In genomic region chr14:20548414-20549158, GRCh38 we compare ENCODE assay signal across 24 cellular contexts. TPM values are rescaled to one million over a fixed set of nuclear protein-coding genes. Genes with fewer than 3 reads are reported as not detected.
A peak's percentile ranks its signal among the peaks of the same experiment; 100 is the strongest.
DNase-seq lines count a peak whose midpoint lies in the region; ATAC-seq, FAIRE-seq and TF ChIP-seq lines count a peak whose summit lies in the region.
"Had no signal": no experiment of that assay in that cellular context is flagged by ENCODE, and none has a peak within 500 bp of the region (broad histone marks: within the 10 kb centered on the region; RNA-seq: fewer than 3 reads in every experiment).

No MANE protein-coding gene starts in this region.

- intact Hi-C loops in K562 (cut with micrococcal nuclease) (loop anchor here (5.0 kb wide), 1 partner anchor 59 kb away; no protein-coding TSS in a partner anchor), esophagus muscularis mucosa (cut with DNase I) (no loop called here), testis (cut with DNase I; ENCODE audit: low total_unique reads) (no loop called here)
- intact Hi-C loops in activated naive CD4-positive, alpha-beta T cell treated with anti-CD3 and anti-CD28 coated beads for 36 hours (cut with micrococcal nuclease), result no loop called here

- H3K9ac ChIP-seq in K562 (ENCODE audit: insufficient read depth in 1 of 2, low read depth in 2 of 2, low read length in 2 of 2), result no peak overlapping the region
- H3K9ac ChIP-seq: GM23248 had no signal

- DNase-seq in GM23338 (ENCODE audit: low spot score), result no peak
- peak in 2 of 4 experiments; percentile 16 to 33 for DNase-seq in K562 (ENCODE audit: extremely low read depth in 1 of 4, low spot score in 3 of 4)
- peak; percentile 45 for DNase-seq in esophagus muscularis mucosa (ENCODE audit: extremely low spot score)
- DNase-seq in testis, result peak; percentile 16
- no peak for DNase-seq in activated naive CD8-positive, alpha-beta T cell treated with anti-CD3 and anti-CD28 coated beads, Interleukin-2, amount 50 U/mL, for 24 hours
- no peak for DNase-seq in activated naive CD4-positive, alpha-beta T cell treated with anti-CD3 and anti-CD28 coated beads for 36 hours
- DNase-seq: C1 segment of cervical spinal cord; Calu3; CD4-positive, alpha-beta memory T cell; COR-L47; DMS53; DMS79 treated with DMSO at 0.1 percent for 48 hours; GF-D8; GM23248; HCEC 1CT had no signal

- BruUV-seq in K562 (replicated peaks; lab: Mats Ljungman, UMichigan), result no TSS peak

- no peaks in the 10 kb centered on the region for H3F3A ChIP-seq in GM23338 (replicated peaks; ENCODE audit: low read depth)

- in situ Hi-C loops in K562 (cut with MboI), result no loop called here

- no peak for TF ChIP-seq EP300 in K562 (IDR thresholded peaks at IDR 0.05; ENCODE audit: low read length)
- no peak for TF ChIP-seq EP300 in esophagus muscularis mucosa (IDR thresholded peaks at IDR 0.05)

- no peak overlapping the region for H3K4me3 Mint-ChIP-seq in GM23338
- no peak overlapping the region for H3K4me3 Mint-ChIP-seq in activated naive CD8-positive, alpha-beta T cell treated with anti-CD3 and anti-CD28 coated beads, Interleukin-2, amount 50 U/mL, for 24 hours
- no peak overlapping the region for H3K4me3 Mint-ChIP-seq in activated naive CD4-positive, alpha-beta T cell treated with anti-CD3 and anti-CD28 coated beads for 36 hours
- H3K4me3 Mint-ChIP-seq: CD4-positive, alpha-beta memory T cell had no signal

- FAIRE-seq in K562 (lab: Jason Lieb, UNC), result peak; percentile 73
- FAIRE-seq: GM12891, GM18507, H54 had no signal

- peaks cover 2% of the 10 kb centered on the region for H3K27me3 Mint-ChIP-seq in GM23338 (ENCODE audit: insufficient read depth, low read depth, poor library complexity)
- H3K27me3 Mint-ChIP-seq in activated naive CD8-positive, alpha-beta T cell treated with anti-CD3 and anti-CD28 coated beads, Interleukin-2, amount 50 U/mL, for 24 hours, result peaks cover 7% of the 10 kb centered on the region
- no peaks in the 10 kb centered on the region for H3K27me3 Mint-ChIP-seq in activated naive CD4-positive, alpha-beta T cell treated with anti-CD3 and anti-CD28 coated beads for 36 hours (ENCODE audit: low read depth)

- H3K4me2 ChIP-seq in GM23338 (no peak overlapping the region), K562 (ENCODE audit: insufficient read depth, low read length) (no peak overlapping the region)

- H3K4me1 Mint-ChIP-seq in GM23338, result peaks cover 2% of the 10 kb centered on the region; the same call in 1 of the 3 replicates
- H3K4me1 Mint-ChIP-seq in activated naive CD8-positive, alpha-beta T cell treated with anti-CD3 and anti-CD28 coated beads, Interleukin-2, amount 50 U/mL, for 24 hours, result no peaks in the 10 kb centered on the region
- no peaks in the 10 kb centered on the region for H3K4me1 Mint-ChIP-seq in activated naive CD4-positive, alpha-beta T cell treated with anti-CD3 and anti-CD28 coated beads for 36 hours (ENCODE audit: low read depth)
- H3K4me1 Mint-ChIP-seq: CD4-positive, alpha-beta memory T cell had no signal

- no peak overlapping the region for H3K4me3 ChIP-seq in GM23338
- H3K4me3 ChIP-seq in K562, result no peak overlapping the region
- H3K4me3 ChIP-seq in esophagus muscularis mucosa, result no peak overlapping the region
- H3K4me3 ChIP-seq in testis, result no peak overlapping the region
- H3K4me3 ChIP-seq: GM23248 had no signal

- no peaks in the 10 kb centered on the region for H4K20me1 ChIP-seq in GM23338 (replicated peaks; ENCODE audit: insufficient read depth)
- H4K20me1 ChIP-seq in K562 (replicated peaks; ENCODE audit: control insufficient read depth, insufficient read depth, low read length), result no peaks in the 10 kb centered on the region

- TF ChIP-seq RAD21 in K562 (CRISPR knock-in tag; conservative IDR thresholded peaks at IDR 0.05 in 1 of 2, IDR thresholded peaks at IDR 0.05 in 1 of 2), result no peak

- no peaks in the 10 kb centered on the region for H3K9me3 Mint-ChIP-seq in GM23338
- no peaks in the 10 kb centered on the region for H3K9me3 Mint-ChIP-seq in activated naive CD8-positive, alpha-beta T cell treated with anti-CD3 and anti-CD28 coated beads, Interleukin-2, amount 50 U/mL, for 24 hours
- no peaks in the 10 kb centered on the region for H3K9me3 Mint-ChIP-seq in activated naive CD4-positive, alpha-beta T cell treated with anti-CD3 and anti-CD28 coated beads for 36 hours

- WGBS in K562 (ENCODE audit: insufficient coverage, low coverage, missing lambda C conversion rate), result 23% methylated on average over 7 of the region's 10 CpGs
- WGBS in esophagus muscularis mucosa, result 79% methylated on average over 10 of the region's 10 CpGs
- 83 to 88% methylated on average over 10 of the region's 10 CpGs for WGBS in testis, 2 donors

- H3K27ac ChIP-seq in GM23338 (ENCODE audit: low read depth), result no peak overlapping the region
- no peak overlapping the region for H3K27ac ChIP-seq in K562 (ENCODE audit: extremely low read depth, low read depth, low read length)
- H3K27ac ChIP-seq in esophagus muscularis mucosa (replicated peaks in 1 of 4), result no peak overlapping the region
- H3K27ac ChIP-seq in testis, result no peak overlapping the region
- H3K27ac ChIP-seq: GM23248 had no signal

- ATAC-seq in GM23338 (no peak), K562 (peak; percentile 90), HG02763 (IDR thresholded peaks at IDR 0.05; ENCODE audit: unreplicated experiment) (no peak)
- no peak for ATAC-seq in activated naive CD8-positive, alpha-beta T cell treated with anti-CD3 and anti-CD28 coated beads, Interleukin-2, amount 50 U/mL, for 24 hours

- H3K36me3 ChIP-seq in GM23338 (ENCODE audit: insufficient read depth) (no peaks in the 10 kb centered on the region), K562 (ENCODE audit: control insufficient read depth, insufficient read depth, low read length) (no peaks in the 10 kb centered on the region), esophagus muscularis mucosa (no peaks in the 10 kb centered on the region), testis (ENCODE audit: low read depth, missing control alignments) (no peaks in the 10 kb centered on the region)

- H2AFZ ChIP-seq in GM23338, result peak overlapping the region; percentile 52; the same call in 1 of the 2 replicates
- peak overlapping the region; percentile 26 for H2AFZ ChIP-seq in K562 (ENCODE audit: low read depth, low read length)
- H2AFZ ChIP-seq: GM23248 had no signal

- TF ChIP-seq POLR2A in K562 (conservative IDR thresholded peaks at IDR 0.05) (no peak), esophagus muscularis mucosa (IDR thresholded peaks at IDR 0.05; ENCODE audit: low read depth) (no peak), testis (IDR thresholded peaks at IDR 0.05) (no peak)

- no peaks in the 10 kb centered on the region for H3K79me2 ChIP-seq in GM23338 (replicated peaks; ENCODE audit: insufficient read depth)
- H3K79me2 ChIP-seq in K562 (ENCODE audit: control insufficient read depth, insufficient read depth, low read length), result no peaks in the 10 kb centered on the region

- H3K27ac Mint-ChIP-seq in GM23338, result no peak overlapping the region
- no peak overlapping the region for H3K27ac Mint-ChIP-seq in activated naive CD8-positive, alpha-beta T cell treated with anti-CD3 and anti-CD28 coated beads, Interleukin-2, amount 50 U/mL, for 24 hours
- no peak overlapping the region for H3K27ac Mint-ChIP-seq in activated naive CD4-positive, alpha-beta T cell treated with anti-CD3 and anti-CD28 coated beads for 36 hours
- H3K27ac Mint-ChIP-seq: CD4-positive, alpha-beta memory T cell had no signal

- POLR2A ChIA-PET in K562 (lab: Yijun Ruan, JAX), result interaction anchor here (0.6 kb wide), 1 partner anchor 339 kb away, joined by 3 read pairs; no protein-coding TSS in a partner anchor

- no peaks in the 10 kb centered on the region for H3K9me1 ChIP-seq in K562 (ENCODE audit: control insufficient read depth, insufficient read depth, low read length)

- H3K9me3 ChIP-seq in K562 (replicated peaks; ENCODE audit: control insufficient read depth, insufficient read depth, low read depth, low read length) (no peaks in the 10 kb centered on the region), esophagus muscularis mucosa (no peaks in the 10 kb centered on the region), testis (no peaks in the 10 kb centered on the region)

- TF ChIP-seq CTCF in GM23338 (conservative IDR thresholded peaks at IDR 0.05; ENCODE audit: low read depth in 2 of 2) (no peak), K562 (IDR thresholded peaks at IDR 0.05 in 2 of 3, conservative IDR thresholded peaks at IDR 0.05 in 1 of 3; ENCODE audit: insufficient read depth in 2 of 3, low read depth in 1 of 3, low read length in 3 of 3) (no peak), esophagus muscularis mucosa (IDR thresholded peaks at IDR 0.05) (no peak), testis (IDR thresholded peaks at IDR 0.05) (no peak)

- H3K9me2 ChIP-seq in GM23338 (ENCODE audit: insufficient read depth), result peaks cover 14% of the 10 kb centered on the region

- no peaks in the 10 kb centered on the region for H3K36me3 Mint-ChIP-seq in GM23338 (ENCODE audit: low read depth)
- H3K36me3 Mint-ChIP-seq in activated naive CD8-positive, alpha-beta T cell treated with anti-CD3 and anti-CD28 coated beads, Interleukin-2, amount 50 U/mL, for 24 hours (ENCODE audit: low read depth), result no peaks in the 10 kb centered on the region
- no peaks in the 10 kb centered on the region for H3K36me3 Mint-ChIP-seq in activated naive CD4-positive, alpha-beta T cell treated with anti-CD3 and anti-CD28 coated beads for 36 hours (ENCODE audit: low read depth)
- H3K36me3 Mint-ChIP-seq: CD4-positive, alpha-beta memory T cell had no signal

- H3K4me1 ChIP-seq in GM23338 (ENCODE audit: insufficient read depth) (0 out of 2 replicates have a peak, but pooled peaks cover 3% of the 10 kb centered on the region), K562 (replicated peaks in 1 of 2; ENCODE audit: control insufficient read depth in 2 of 2, insufficient read depth in 2 of 2, low read length in 2 of 2) (peaks cover 0 to 6% of the 10 kb centered on the region in 2 experiments; a peak in 3 of 5 replicates), esophagus muscularis mucosa (no peaks in the 10 kb centered on the region), testis (no peaks in the 10 kb centered on the region)

- no peaks in the 10 kb centered on the region for H3K27me3 ChIP-seq in GM23338 (ENCODE audit: insufficient read depth)
- no peaks in the 10 kb centered on the region for H3K27me3 ChIP-seq in K562 (ENCODE audit: control insufficient read depth in 2 of 2, insufficient read depth in 2 of 2, low read length in 2 of 2)
- no peaks in the 10 kb centered on the region for H3K27me3 ChIP-seq in esophagus muscularis mucosa
- no peaks in the 10 kb centered on the region for H3K27me3 ChIP-seq in testis

- CTCF ChIA-PET in K562 (lab: Yijun Ruan, JAX; ENCODE audit: low intra/inter-chr PET ratio), result no interaction called here
- CTCF ChIA-PET in activated naive CD4-positive, alpha-beta T cell treated with anti-CD3 and anti-CD28 coated beads for 36 hours (lab: Charles Lee), result interaction anchor here (0.6 to 1.6 kb wide), 6 partner anchors 9 to 335 kb away, joined by 3 to 4 read pairs (median 3); no protein-coding TSS in a partner anchor

RNA-seq across cellular contexts. Expression of gene RNASE9, which starts 12.3 kb away (rescaled TPM):
- total RNA-seq in GM23338 (2014; rRNA removed; shearing (Covaris generic)), result 0.24 and 0.74 TPM in 2 replicates
- not detected in 2 replicates for polyA plus RNA-seq in GM23338 (2016; fragmentation: Nextera tagmentation; extraction: Ambion mirVana)
- not detected in 2 replicates for total RNA-seq in K562 (2011; cell fraction: chromatin; rRNA removed; ENCODE audit: low replicate concordance)
- total RNA-seq in K562 (2011; cell fraction: nucleolus; rRNA removed), result not detected in 2 replicates
- total RNA-seq in K562 (2011; cell fraction: nucleoplasm; rRNA removed), result not detected in 2 replicates
- total RNA-seq in K562 (2014; rRNA removed), result not detected in 2 replicates
- total RNA-seq in K562 (2014; rRNA removed; fragmentation: Illumina TruSeq; extraction: Trizol), result not detected in 2 replicates
- not detected in 2 replicates for total RNA-seq in K562 (2015; rRNA removed; fragmentation: Illumina TruSeq; extraction: Trizol)
- not detected in 2 replicates for total RNA-seq in K562 (2021)
- polyA plus RNA-seq in K562 (2011; rRNA removed), result not detected in 2 replicates
- not detected in 2 replicates for polyA plus RNA-seq in K562 (2011; cell fraction: cytosol; rRNA removed)
- not detected in 2 replicates for polyA plus RNA-seq in K562 (2011; cell fraction: nucleus; rRNA removed)
- polyA plus RNA-seq in K562 (2012), result not detected in 2 replicates
- polyA plus RNA-seq in K562 (2014; fragmentation: Illumina TruSeq; extraction: Trizol), result not detected in 2 replicates
- not detected for polyA plus RNA-seq in K562 (2014; fragmentation: Nextera tagmentation; extraction: Ambion mirVana)
- not detected in 2 replicates for polyA plus RNA-seq in K562 (2014; rRNA removed)
- polyA minus RNA-seq in K562 (2011; rRNA and poly(A)+ RNA removed), result not detected in 2 replicates
- not detected in 2 replicates for polyA minus RNA-seq in K562 (2011; cell fraction: cytosol; rRNA and poly(A)+ RNA removed)
- polyA minus RNA-seq in K562 (2011; cell fraction: nucleus; rRNA and poly(A)+ RNA removed), result not detected in 2 replicates
- not detected for total RNA-seq in esophagus muscularis mucosa
- not detected for total RNA-seq in testis
- not detected for polyA plus RNA-seq in testis (ENCODE audit: insufficient read depth, low read depth, low replicate concordance)
- not detected for total RNA-seq in activated naive CD4-positive, alpha-beta T cell treated with anti-CD3 and anti-CD28 coated beads for 36 hours
- total RNA-seq: A172; A673; Calu3; CD4-positive, alpha-beta memory T cell; Daoy; G401; GM23248 had no signal
- polyA plus RNA-seq: BJ; CD4-positive, alpha-beta memory T cell; GM23248 had no signal

RNA-seq across cellular contexts. Expression of gene RNASE11, which starts 39.2 kb away (rescaled TPM):
- total RNA-seq in GM23338 (2014; rRNA removed; shearing (Covaris generic)), result not detected in 2 replicates
- polyA plus RNA-seq in GM23338 (2016; fragmentation: Nextera tagmentation; extraction: Ambion mirVana), result not detected in 2 replicates
- not detected in 2 replicates for total RNA-seq in K562 (2011; cell fraction: chromatin; rRNA removed; ENCODE audit: low replicate concordance)
- total RNA-seq in K562 (2011; cell fraction: nucleolus; rRNA removed), result not detected in 2 replicates
- not detected in 2 replicates for total RNA-seq in K562 (2011; cell fraction: nucleoplasm; rRNA removed)
- not detected in 2 replicates for total RNA-seq in K562 (2014; rRNA removed)
- total RNA-seq in K562 (2014; rRNA removed; fragmentation: Illumina TruSeq; extraction: Trizol), result 0.22 TPM in 1 of 2 replicates, not detected in the other
- total RNA-seq in K562 (2015; rRNA removed; fragmentation: Illumina TruSeq; extraction: Trizol), result not detected in 2 replicates
- not detected in 2 replicates for total RNA-seq in K562 (2021)
- not detected in 2 replicates for polyA plus RNA-seq in K562 (2011; rRNA removed)
- polyA plus RNA-seq in K562 (2011; cell fraction: cytosol; rRNA removed), result not detected in 2 replicates
- not detected in 2 replicates for polyA plus RNA-seq in K562 (2011; cell fraction: nucleus; rRNA removed)
- not detected in 2 replicates for polyA plus RNA-seq in K562 (2012)
- polyA plus RNA-seq in K562 (2014; fragmentation: Illumina TruSeq; extraction: Trizol), result 0.16 TPM in 1 of 2 replicates, not detected in the other
- under 1 TPM in 1 of 2 experiments, not detected in 1; 0.29 TPM for polyA plus RNA-seq in K562 (2014; fragmentation: Nextera tagmentation; extraction: Ambion mirVana)
- polyA plus RNA-seq in K562 (2014; rRNA removed), result not detected in 2 replicates
- not detected in 2 replicates for polyA minus RNA-seq in K562 (2011; rRNA and poly(A)+ RNA removed)
- polyA minus RNA-seq in K562 (2011; cell fraction: cytosol; rRNA and poly(A)+ RNA removed), result not detected in 2 replicates
- not detected in 2 replicates for polyA minus RNA-seq in K562 (2011; cell fraction: nucleus; rRNA and poly(A)+ RNA removed)
- total RNA-seq in esophagus muscularis mucosa, result not detected
- 10 to 100 TPM; 31.7 to 52.0 TPM for total RNA-seq in testis
- 81.0 TPM for polyA plus RNA-seq in testis (ENCODE audit: insufficient read depth, low read depth, low replicate concordance)
- total RNA-seq in activated naive CD4-positive, alpha-beta T cell treated with anti-CD3 and anti-CD28 coated beads for 36 hours, result not detected
- total RNA-seq: A172; A673; Calu3; CD4-positive, alpha-beta memory T cell; G401; GM23248 had no signal
- polyA plus RNA-seq: BJ; CD4-positive, alpha-beta memory T cell; GM23248 had no signal

RNA-seq across cellular contexts. Expression of gene RNASE12, which starts 42.6 kb away (rescaled TPM):
- not detected in 2 replicates for total RNA-seq in GM23338 (2014; rRNA removed; shearing (Covaris generic))
- polyA plus RNA-seq in GM23338 (2016; fragmentation: Nextera tagmentation; extraction: Ambion mirVana), result not detected in 2 replicates
- not detected in 2 replicates for total RNA-seq in K562 (2011; cell fraction: chromatin; rRNA removed; ENCODE audit: low replicate concordance)
- not detected in 2 replicates for total RNA-seq in K562 (2011; cell fraction: nucleolus; rRNA removed)
- total RNA-seq in K562 (2011; cell fraction: nucleoplasm; rRNA removed), result not detected in 2 replicates
- total RNA-seq in K562 (2014; rRNA removed), result not detected in 2 replicates
- not detected in 2 replicates for total RNA-seq in K562 (2014; rRNA removed; fragmentation: Illumina TruSeq; extraction: Trizol)
- not detected in 2 replicates for total RNA-seq in K562 (2015; rRNA removed; fragmentation: Illumina TruSeq; extraction: Trizol)
- total RNA-seq in K562 (2021), result not detected in 2 replicates
- not detected in 2 replicates for polyA plus RNA-seq in K562 (2011; rRNA removed)
- polyA plus RNA-seq in K562 (2011; cell fraction: cytosol; rRNA removed), result not detected in 2 replicates
- not detected in 2 replicates for polyA plus RNA-seq in K562 (2011; cell fraction: nucleus; rRNA removed)
- not detected in 2 replicates for polyA plus RNA-seq in K562 (2012)
- not detected in 2 replicates for polyA plus RNA-seq in K562 (2014; fragmentation: Illumina TruSeq; extraction: Trizol)
- polyA plus RNA-seq in K562 (2014; fragmentation: Nextera tagmentation; extraction: Ambion mirVana), result under 1 TPM in 1 of 2 experiments, not detected in 1; 0.24 TPM
- not detected in 2 replicates for polyA plus RNA-seq in K562 (2014; rRNA removed)
- not detected in 2 replicates for polyA minus RNA-seq in K562 (2011; rRNA and poly(A)+ RNA removed)
- polyA minus RNA-seq in K562 (2011; cell fraction: cytosol; rRNA and poly(A)+ RNA removed), result not detected in 2 replicates
- not detected in 2 replicates for polyA minus RNA-seq in K562 (2011; cell fraction: nucleus; rRNA and poly(A)+ RNA removed)
- not detected for total RNA-seq in esophagus muscularis mucosa
- not detected for total RNA-seq in testis
- polyA plus RNA-seq in testis (ENCODE audit: insufficient read depth, low read depth, low replicate concordance), result 1.3 TPM
- total RNA-seq in activated naive CD4-positive, alpha-beta T cell treated with anti-CD3 and anti-CD28 coated beads for 36 hours, result not detected
- total RNA-seq: A172; A673; Calu3; CD4-positive, alpha-beta memory T cell; Daoy; G401; GM23248 had no signal
- polyA plus RNA-seq: BJ; CD4-positive, alpha-beta memory T cell; GM23248 had no signal

RNA-seq across cellular contexts. Expression of gene RNASE10, which starts 43.2 kb away (rescaled TPM):
- total RNA-seq in GM23338 (2014; rRNA removed; shearing (Covaris generic)), result not detected in 2 replicates
- 0.65 and 0.82 TPM in 2 replicates for polyA plus RNA-seq in GM23338 (2016; fragmentation: Nextera tagmentation; extraction: Ambion mirVana)
- total RNA-seq in K562 (2011; cell fraction: chromatin; rRNA removed; ENCODE audit: low replicate concordance), result not detected in 2 replicates
- not detected in 2 replicates for total RNA-seq in K562 (2011; cell fraction: nucleolus; rRNA removed)
- not detected in 2 replicates for total RNA-seq in K562 (2011; cell fraction: nucleoplasm; rRNA removed)
- not detected in 2 replicates for total RNA-seq in K562 (2014; rRNA removed)
- total RNA-seq in K562 (2014; rRNA removed; fragmentation: Illumina TruSeq; extraction: Trizol), result not detected in 2 replicates
- 0.25 TPM in 1 of 2 replicates, not detected in the other for total RNA-seq in K562 (2015; rRNA removed; fragmentation: Illumina TruSeq; extraction: Trizol)
- total RNA-seq in K562 (2021), result 1.9 and 2.3 TPM in 2 replicates
- not detected in 2 replicates for polyA plus RNA-seq in K562 (2011; rRNA removed)
- polyA plus RNA-seq in K562 (2011; cell fraction: cytosol; rRNA removed), result not detected in 2 replicates
- polyA plus RNA-seq in K562 (2011; cell fraction: nucleus; rRNA removed), result not detected in 2 replicates
- 0.17 and 0.28 TPM in 2 replicates for polyA plus RNA-seq in K562 (2012)
- not detected in 2 replicates for polyA plus RNA-seq in K562 (2014; fragmentation: Illumina TruSeq; extraction: Trizol)
- polyA plus RNA-seq in K562 (2014; fragmentation: Nextera tagmentation; extraction: Ambion mirVana), result not detected
- polyA plus RNA-seq in K562 (2014; rRNA removed), result not detected in 2 replicates
- not detected in 2 replicates for polyA minus RNA-seq in K562 (2011; rRNA and poly(A)+ RNA removed)
- polyA minus RNA-seq in K562 (2011; cell fraction: cytosol; rRNA and poly(A)+ RNA removed), result 0.76 TPM in 1 of 2 replicates, not detected in the other
- not detected in 2 replicates for polyA minus RNA-seq in K562 (2011; cell fraction: nucleus; rRNA and poly(A)+ RNA removed)
- not detected for total RNA-seq in esophagus muscularis mucosa
- total RNA-seq in testis, result not detected
- 1.2 TPM for polyA plus RNA-seq in testis (ENCODE audit: insufficient read depth, low read depth, low replicate concordance)
- under 1 TPM; 0.48 to 0.52 TPM for total RNA-seq in activated naive CD4-positive, alpha-beta T cell treated with anti-CD3 and anti-CD28 coated beads for 36 hours
- total RNA-seq: A172, Daoy, G401, GM23248 had no signal
- polyA plus RNA-seq: BJ; CD4-positive, alpha-beta memory T cell; GM23248 had no signal

Comparison
In these comparisons a context has a peak if more than half of its experiments do, and no peak if none do; other contexts are left out.
1. DNase-seq: peak in esophagus muscularis mucosa (single experiment) and testis (single experiment); none in GM23338 (single experiment), activated naive CD8-positive, alpha-beta T cell treated with anti-CD3 and anti-CD28 coated beads, Interleukin-2, amount 50 U/mL, for 24 hours (single experiment) and activated naive CD4-positive, alpha-beta T cell treated with anti-CD3 and anti-CD28 coated beads for 36 hours (single experiment).
2. RNA of gene RNASE11, which starts 39.2 kb away (total RNA-seq): 31.7 to 52.0 TPM in testis; 0.22 TPM in K562, not detected in GM23338, not detected in esophagus muscularis mucosa and not detected in activated naive CD4-positive, alpha-beta T cell treated with anti-CD3 and anti-CD28 coated beads for 36 hours; every median in the first group is over 10 times any median in the second.